Comparison of ENCODE assay signal across 8 cellular contexts in the genomic region with DNA sequence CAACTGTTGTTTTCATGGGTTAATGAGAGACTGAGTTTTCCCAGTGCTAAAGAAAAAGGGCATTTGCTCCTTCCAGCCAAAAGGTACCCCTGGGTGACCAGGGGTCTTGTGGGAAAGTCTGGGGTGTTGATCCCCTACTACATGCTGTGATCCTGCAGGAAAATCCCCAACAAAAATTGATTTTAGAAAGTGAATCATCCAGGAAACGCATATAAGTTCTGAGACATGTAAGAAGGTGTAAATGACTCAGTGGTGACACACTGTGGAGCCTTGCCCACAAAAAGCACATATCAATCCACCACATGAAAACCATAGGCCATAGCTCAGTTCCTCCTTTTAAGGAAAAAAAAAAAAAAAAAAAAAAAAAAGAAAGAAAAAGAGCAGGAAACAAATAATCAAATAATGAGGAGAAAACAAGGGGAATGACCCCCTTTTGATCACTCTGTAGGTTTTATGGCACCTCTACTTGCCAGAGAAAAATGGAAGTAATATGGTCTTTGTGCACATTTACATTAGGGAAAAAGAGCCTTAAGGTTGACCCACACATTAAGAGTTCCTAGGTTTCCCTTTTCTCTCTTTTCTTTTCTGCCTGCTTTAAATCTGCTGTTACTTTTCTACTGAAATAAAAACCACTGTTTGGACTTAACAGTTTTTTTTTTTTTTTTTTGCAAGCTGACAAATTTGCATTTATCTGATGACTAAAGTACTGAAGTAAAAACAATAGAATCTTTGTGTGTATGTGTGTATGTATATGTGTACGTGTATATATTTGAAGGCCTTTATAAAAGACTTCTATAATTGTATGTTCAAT.
A peak's percentile ranks its signal among the peaks of the same experiment; 100 is the strongest.
DNase-seq lines count a peak whose midpoint lies in the region; ATAC-seq, FAIRE-seq and TF ChIP-seq lines count a peak whose summit lies in the region.

No MANE protein-coding gene starts in this region.

- peak; percentile 99 for ATAC-seq in GM21825 (IDR thresholded peaks at IDR 0.05; ENCODE audit: unreplicated experiment)
- ATAC-seq in lower lobe of right lung = no peak

- H3K4me1 Mint-ChIP-seq in nephron progenitor cell = peaks cover 13% of the 10 kb centered on the region
- H3K4me1 Mint-ChIP-seq in chondrocyte (ENCODE audit: low read depth) = no peaks in the 10 kb centered on the region

- no peaks in the 10 kb centered on the region for H3K4me1 ChIP-seq in lower lobe of right lung

- no peaks in the 10 kb centered on the region for H3K9me3 Mint-ChIP-seq in nephron progenitor cell
- no peaks in the 10 kb centered on the region for H3K9me3 Mint-ChIP-seq in chondrocyte (ENCODE audit: low read depth)

- H3K27ac ChIP-seq in lower lobe of right lung = no peak overlapping the region

- H3K27ac Mint-ChIP-seq in nephron progenitor cell (no peak overlapping the region), chondrocyte (ENCODE audit: unreplicated experiment) (no peak overlapping the region)

- intact Hi-C loops in lower lobe of right lung (cut with DNase I) = no loop called here

- H3K36me3 Mint-ChIP-seq in nephron progenitor cell (ENCODE audit: low read depth) (no peaks in the 10 kb centered on the region), chondrocyte (ENCODE audit: low read depth) (no peaks in the 10 kb centered on the region)

- no peak overlapping the region for H3K4me3 Mint-ChIP-seq in nephron progenitor cell
- H3K4me3 Mint-ChIP-seq in chondrocyte (ENCODE audit: unreplicated experiment) = no peak overlapping the region

- peak; percentile 75 for FAIRE-seq in GM18507 (lab: Jason Lieb, UNC)

- H3K27me3 ChIP-seq in lower lobe of right lung (ENCODE audit: low read depth) = no peaks in the 10 kb centered on the region

- no peaks in the 10 kb centered on the region for H3K36me3 ChIP-seq in lower lobe of right lung

- H3K4me3 ChIP-seq in fibroblast of the aortic adventitia (ENCODE audit: low read depth, low read length) (no peak overlapping the region), lower lobe of right lung (no peak overlapping the region)

- H3K9me3 ChIP-seq in lower lobe of right lung = no peaks in the 10 kb centered on the region

- H3K27me3 Mint-ChIP-seq in nephron progenitor cell (ENCODE audit: low read depth, poor library complexity) (peaks cover 4% of the 10 kb centered on the region), chondrocyte (ENCODE audit: low read depth) (peaks cover 3% of the 10 kb centered on the region)

- DNase-seq in GM18507 (ENCODE audit: extremely low spot score, insufficient read length, low read depth) (peak; percentile 15), LHCN-M2 (ENCODE audit: low read depth) (peak; percentile 1), fibroblast of the aortic adventitia (ENCODE audit: low read depth) (peak; percentile 2), nephron progenitor cell (no peak), chondrocyte (ENCODE audit: low spot score) (no peak), NCI-H1694 treated with DMSO at 0.1 percent for 48 hours (lab: John Stamatoyannopoulos, UW) (no peak), lower lobe of right lung (no peak)

- no peak for TF ChIP-seq CTCF in fibroblast of the aortic adventitia (IDR thresholded peaks at IDR 0.05; ENCODE audit: insufficient read depth, low read length)
- no peak for TF ChIP-seq CTCF in nephron progenitor cell (IDR thresholded peaks at IDR 0.05)
- TF ChIP-seq CTCF in chondrocyte (IDR thresholded peaks at IDR 0.05) = no peak
- TF ChIP-seq CTCF in lower lobe of right lung (IDR thresholded peaks at IDR 0.05) = no peak

Comparison
In these comparisons a context has a peak if more than half of its experiments do, and no peak if none do; other contexts are left out.
1. DNase-seq: peak in GM18507 (single experiment), LHCN-M2 (single experiment) and fibroblast of the aortic adventitia (single experiment); none in nephron progenitor cell (single experiment), chondrocyte (single experiment), NCI-H1694 treated with DMSO at 0.1 percent for 48 hours (single experiment) and lower lobe of right lung (single experiment).